ENCODE assay signal across 33 cellular contexts in genomic region chr2:219758907-219759680, GRCh38.
"Had no signal": no experiment of that assay in that cellular context is flagged by ENCODE, and none has a peak within 500 bp of the region (broad histone marks: within the 10 kb centered on the region; RNA-seq: fewer than 3 reads in every experiment).

No MANE protein-coding gene starts in this region.

- H3K27me3 Mint-ChIP-seq: activated CD8-positive, alpha-beta memory T cell treated with anti-CD3 and anti-CD28 coated beads, Interleukin-2, amount 10 ng/mL, durations not matched to agents 7 days and 5 days had no signal

- H3K4me1 ChIP-seq: ascending aorta, breast epithelium had no signal

- H3K27ac Mint-ChIP-seq: activated B cell treated with CpG ODN at 0.5 μM for 24 hours; activated CD4-positive, alpha-beta memory T cell treated with anti-CD3 and anti-CD28 coated beads, Interleukin-2, amount 10 ng/mL, durations not matched to agents 7 days and 5 days; activated CD8-positive, alpha-beta memory T cell treated with anti-CD3 and anti-CD28 coated beads, Interleukin-2, amount 10 ng/mL, durations not matched to agents 7 days and 5 days; activated naive CD4-positive, alpha-beta T cell treated with anti-CD3 and anti-CD28 coated beads, Interleukin-2, amount 50 U/mL, for 24 hours; activated naive CD8-positive, alpha-beta T cell treated with anti-CD3 and anti-CD28 coated beads, Interleukin-2, amount 10 ng/mL, durations not matched to agents 7 days and 5 days; activated T-helper 2 cell treated with anti-CD3 and anti-CD28 coated beads, Interferon-gamma antibody, Interleukin-2, Interleukin-4, amounts not matched to agents 10 μg/mL and 5 μg/mL and 100 μg/mL, durations not matched to agents 14 hours and 24 hours and 36 hours had no signal

- H3K27me3 ChIP-seq: ascending aorta, breast epithelium, MG63 had no signal

- H3K36me3 Mint-ChIP-seq: activated CD8-positive, alpha-beta memory T cell treated with anti-CD3 and anti-CD28 coated beads, Interleukin-2, amount 10 ng/mL, durations not matched to agents 7 days and 5 days; activated naive CD4-positive, alpha-beta T cell treated with anti-CD3 and anti-CD28 coated beads, Interleukin-2, amount 50 U/mL, for 24 hours; activated naive CD8-positive, alpha-beta T cell treated with anti-CD3 and anti-CD28 coated beads, Interleukin-2, amount 10 ng/mL, durations not matched to agents 7 days and 5 days had no signal

- H3K27ac ChIP-seq: ascending aorta, breast epithelium, VCaP had no signal

- H3K4me3 Mint-ChIP-seq: activated B cell treated with CpG ODN at 0.5 μM for 24 hours; activated CD4-positive, alpha-beta memory T cell treated with anti-CD3 and anti-CD28 coated beads, Interleukin-2, amount 10 ng/mL, durations not matched to agents 7 days and 5 days; activated CD8-positive, alpha-beta memory T cell treated with anti-CD3 and anti-CD28 coated beads, Interleukin-2, amount 10 ng/mL, durations not matched to agents 7 days and 5 days; activated naive CD4-positive, alpha-beta T cell treated with anti-CD3 and anti-CD28 coated beads, Interleukin-2, amount 50 U/mL, for 24 hours; activated naive CD8-positive, alpha-beta T cell treated with anti-CD3 and anti-CD28 coated beads, Interleukin-2, amount 10 ng/mL, durations not matched to agents 7 days and 5 days had no signal

- H3K4me1 Mint-ChIP-seq: activated B cell treated with CpG ODN at 0.5 μM for 24 hours; activated CD4-positive, alpha-beta memory T cell treated with anti-CD3 and anti-CD28 coated beads, Interleukin-2, amount 10 ng/mL, durations not matched to agents 7 days and 5 days; activated CD8-positive, alpha-beta memory T cell treated with anti-CD3 and anti-CD28 coated beads, Interleukin-2, amount 10 ng/mL, durations not matched to agents 7 days and 5 days; activated naive CD4-positive, alpha-beta T cell treated with anti-CD3 and anti-CD28 coated beads, Interleukin-2, amount 50 U/mL, for 24 hours; activated naive CD8-positive, alpha-beta T cell treated with anti-CD3 and anti-CD28 coated beads, Interleukin-2, amount 10 ng/mL, durations not matched to agents 7 days and 5 days had no signal

- H3K36me3 ChIP-seq: ascending aorta, breast epithelium, MG63 had no signal

- H3K4me3 ChIP-seq: ascending aorta, breast epithelium, MG63 had no signal

- H3K9me3 ChIP-seq: ascending aorta, breast epithelium, MG63 had no signal

- DNase-seq: activated B cell treated with CpG ODN at 0.5 μM for 24 hours; activated CD4-positive, alpha-beta memory T cell treated with anti-CD3 and anti-CD28 coated beads, Interleukin-2, amount 10 ng/mL, durations not matched to agents 7 days and 5 days; activated CD4-positive, alpha-beta T cell treated with anti-CD3 and anti-CD28 coated beads for 1 hour; activated CD4-positive, alpha-beta T cell treated with anti-CD3 and anti-CD28 coated beads for 48 hours; activated CD8-positive, alpha-beta memory T cell treated with anti-CD3 and anti-CD28 coated beads for 24 hours; activated CD8-positive, alpha-beta memory T cell treated with anti-CD3 and anti-CD28 coated beads, Interleukin-2, amount 10 ng/mL, durations not matched to agents 7 days and 5 days; activated gamma-delta T cell; activated naive CD4-positive, alpha-beta T cell treated with Interleukin-2 at 50 U/mL for 16 hours; activated naive CD8-positive, alpha-beta T cell treated with anti-CD3 and anti-CD28 coated beads, Interleukin-2, amount 10 ng/mL, durations not matched to agents 7 days and 5 days; activated T-cell treated with anti-CD3 and anti-CD28 coated beads, Interleukin-2, amount 50 U/mL, for 1 hour; amygdala; central memory CD4-positive, alpha-beta T cell; Kasumi-1; KG1; MG63; MV-4-11; NCI-H1092; NCI-H1436 treated with DMSO at 0.1 percent for 48 hours; NCI-H1694 treated with DMSO at 0.1 percent for 48 hours; NCI-H2029; NCI-H510A; NCI-H526; NCI-H82; SIG-M5; SW 1271; T-helper 1 cell; T-helper 2 cell; T-helper 9 cell had no signal
